ENCODE assay signal across 13 cellular contexts in genomic region chr1:150192012-150192411, GRCh38. TPM values are rescaled to one million over a fixed set of nuclear protein-coding genes. Genes with fewer than 3 reads are reported as not detected.
DNase-seq lines count a peak whose midpoint lies in the region; ATAC-seq and TF ChIP-seq lines count a peak whose summit lies in the region.
"Had no signal": no experiment of that assay in that cellular context is flagged by ENCODE, and none has a peak within 500 bp of the region (broad histone marks: within the 10 kb centered on the region; RNA-seq: fewer than 3 reads in every experiment).

No MANE protein-coding gene starts in this region.

- peak overlapping the region; percentile 60 to 62 for H3K27ac ChIP-seq in thoracic aorta
- H3K27ac ChIP-seq: esophagus squamous epithelium had no signal

- peak; percentile 80 for DNase-seq in HS-27A (ENCODE audit: low read depth)
- peak; percentile 92 for DNase-seq in amniotic epithelial cell (ENCODE audit: low read depth)
- no peak for DNase-seq in left ventricle myocardium superior
- DNase-seq in thoracic aorta (ENCODE audit: low spot score): no peak
- no peak for DNase-seq in NCI-H2107 (lab: John Stamatoyannopoulos, UW)
- no peak for DNase-seq in NCI-H2227 treated with DMSO at 0.1 percent for 48 hours (lab: John Stamatoyannopoulos, UW)
- DNase-seq in GM19240 (ENCODE audit: insufficient read length, low spot score): no peak
- DNase-seq: activated CD4-positive, alpha-beta T cell treated with anti-CD3 and anti-CD28 coated beads for 4 hours; esophagus squamous epithelium; left colon; NCI-H1092 treated with DMSO at 0.1 percent for 48 hours; NCI-H748 treated with DMSO at 0.1 percent for 48 hours; stimulated activated CD4-positive, alpha-beta T cell treated with anti-CD3 and anti-CD28 coated beads, Interleukin-2, amount 100 ng/mL, for 48 hours had no signal

- no peaks in the 10 kb centered on the region for H3K27me3 ChIP-seq in thoracic aorta (replicated peaks; ENCODE audit: insufficient read depth)

- no peak for TF ChIP-seq CTCF in thoracic aorta (IDR thresholded peaks at IDR 0.05)

- no peak overlapping the region for H3K4me3 ChIP-seq in thoracic aorta
- H3K4me3 ChIP-seq: esophagus squamous epithelium had no signal

- H3K4me1 ChIP-seq in thoracic aorta (ENCODE audit: control insufficient read depth in 1 of 2, low read depth in 2 of 2): peaks cover 5 to 31% of the 10 kb centered on the region in 2 donors

- no peaks in the 10 kb centered on the region for H3K36me3 ChIP-seq in thoracic aorta
- H3K36me3 ChIP-seq: esophagus squamous epithelium had no signal

- no peaks in the 10 kb centered on the region for H3K9me3 ChIP-seq in thoracic aorta
- H3K9me3 ChIP-seq: esophagus squamous epithelium had no signal

- peak; percentile 91 for ATAC-seq in left ventricle myocardium superior
- ATAC-seq in thoracic aorta (ENCODE audit: insufficient number of reproducible peaks, low FRiP score, low read depth): peak; percentile 61
- ATAC-seq: left colon had no signal

- intact Hi-C loops in left ventricle myocardium superior (cut with micrococcal nuclease): no loop called here

RNA-seq across cellular contexts. Expression of gene PLEKHO1, which starts 42.3 kb away (rescaled TPM):
- total RNA-seq in left ventricle myocardium superior (44.3 TPM), thoracic aorta (100 to 1,000 TPM; 106 to 125 TPM)

RNA-seq across cellular contexts. Expression of gene ANP32E, which starts 43.9 kb away (rescaled TPM):
- total RNA-seq in left ventricle myocardium superior (27.0 TPM), thoracic aorta (10 to 100 TPM; 10.7 to 22.2 TPM)

Comparison
In these comparisons a context has a peak if more than half of its experiments do, and no peak if none do; other contexts are left out.
1. DNase-seq: peak in HS-27A (single experiment) and amniotic epithelial cell (single experiment); none in left ventricle myocardium superior (single experiment), thoracic aorta (single experiment), NCI-H2107 (single experiment), NCI-H2227 treated with DMSO at 0.1 percent for 48 hours (single experiment) and GM19240 (single experiment).